In genomic region chr4:25654971-25655963, GRCh38 we compare ENCODE assay signal across 12 cellular contexts. TPM values are rescaled to one million over a fixed set of nuclear protein-coding genes. Genes with fewer than 3 reads are reported as not detected.
DNase-seq lines count a peak whose midpoint lies in the region; ATAC-seq and FAIRE-seq lines count a peak whose summit lies in the region.
"Had no signal": no experiment of that assay in that cellular context is flagged by ENCODE, and none has a peak within 500 bp of the region (broad histone marks: within the 10 kb centered on the region; RNA-seq: fewer than 3 reads in every experiment).

SLC34A2 (plus strand) TSS chr4:25655851; CDS start chr4:25662501, 6,650 bp downstream.

- H3K36me3 ChIP-seq in NT2/D1 (ENCODE audit: insufficient read depth, insufficient read length, low read length), result no peaks in the 10 kb centered on the region
- no peaks in the 10 kb centered on the region for H3K36me3 ChIP-seq in small intestine (ENCODE audit: control insufficient read depth in 2 of 2, insufficient read depth in 2 of 2, low read length in 2 of 2)

- DNase-seq in DMS 273 (lab: John Stamatoyannopoulos, UW; ENCODE audit: unreplicated experiment), result peak; percentile 46
- no peak for DNase-seq in DMS 273 treated with DMSO at 0.1 percent for 48 hours (lab: John Stamatoyannopoulos, UW)
- no peak for DNase-seq in NT2/D1 (ENCODE audit: low read depth, low spot score)
- DNase-seq in iPS-NIHi7 (ENCODE audit: extremely low spot score), result peak; percentile 81
- DNase-seq in small intestine, result peak; percentile 56
- no peak for DNase-seq in putamen (ENCODE audit: low spot score)
- DNase-seq in SKM-1 (lab: John Stamatoyannopoulos, UW; ENCODE audit: unreplicated experiment), result no peak
- no peak for DNase-seq in Right ventricle myocardium inferior (ENCODE audit: missing footprints)
- DNase-seq: activated CD8-positive, alpha-beta memory T cell treated with anti-CD3 and anti-CD28 coated beads, Interleukin-2, amount 10 ng/mL, durations not matched to agents 7 days and 5 days; kidney glomerular epithelial cell; stimulated activated CD4-positive, alpha-beta T cell treated with anti-CD3 and anti-CD28 coated beads, Interleukin-1b, Interleukin-23, amount 100 ng/mL, for 48 hours had no signal

- peak within 1 kb of the TSS in 1 of 2 donors; percentile 49 for H3K27ac ChIP-seq in small intestine (ENCODE audit: low read depth in 1 of 2, low read length in 1 of 2)
- H3K27ac ChIP-seq: 22Rv1 had no signal

- H3K27me3 ChIP-seq in NT2/D1 (ENCODE audit: insufficient read depth, insufficient read length) (peaks cover 48% of the 10 kb centered on the region), small intestine (ENCODE audit: control insufficient read depth in 2 of 2, insufficient read depth in 2 of 2, low read length in 2 of 2) (peaks cover 0 to 12% of the 10 kb centered on the region in 2 donors)

- peak within 1 kb of the TSS; percentile 29 for H3K9ac ChIP-seq in NT2/D1 (ENCODE audit: insufficient read length, low read depth)

- no peak for FAIRE-seq in small intestine (lab: Jason Lieb, UNC)

- H3K4me3 ChIP-seq in NT2/D1 (ENCODE audit: insufficient read length, low read depth) (peak within 1 kb of the TSS; percentile 41), small intestine (ENCODE audit: low read depth in 1 of 2, low read length in 2 of 2) (peak within 1 kb of the TSS in 1 of 2 donors; percentile 48)

- H3K9me3 ChIP-seq in NT2/D1 (ENCODE audit: insufficient read depth, low read length) (no peaks in the 10 kb centered on the region), small intestine (ENCODE audit: control insufficient read depth, low read depth) (no peaks in the 10 kb centered on the region)

- no peak for ATAC-seq in Right ventricle myocardium inferior
- ATAC-seq: activated CD8-positive, alpha-beta memory T cell treated with anti-CD3 and anti-CD28 coated beads, Interleukin-2, amount 10 ng/mL, durations not matched to agents 7 days and 5 days had no signal

- 3 to 6% (median 5%) methylated on average over 51 to 71 of the region's 71 CpGs for WGBS in small intestine, 3 donors

- H3K4me1 ChIP-seq in NT2/D1 (ENCODE audit: insufficient read depth, insufficient read length) (peaks cover 14% of the 10 kb centered on the region), small intestine (ENCODE audit: control insufficient read depth in 2 of 2, insufficient read depth in 1 of 2, low read depth in 1 of 2, low read length in 1 of 2) (peaks cover 0 to 2% of the 10 kb centered on the region in 2 donors)

- intact Hi-C loops in Right ventricle myocardium inferior (cut with DNase I), result no loop called here

RNA-seq across cellular contexts. Expression of gene SLC34A2, which starts in this region (rescaled TPM):
- 10 to 100 TPM in 1 of 3 donors, 1 to 10 TPM in 2; 1.9 to 28.6 (median 3.1) TPM for polyA plus RNA-seq in small intestine
- 0.08 TPM for total RNA-seq in Right ventricle myocardium inferior
- total RNA-seq: activated CD8-positive, alpha-beta memory T cell treated with anti-CD3 and anti-CD28 coated beads, Interleukin-2, amount 10 ng/mL, durations not matched to agents 7 days and 5 days had no signal

Comparison
In these comparisons a context has a peak if more than half of its experiments do, and no peak if none do; other contexts are left out.
1. DNase-seq: peak in DMS 273 (single experiment), iPS-NIHi7 (single experiment) and small intestine (single experiment); none in DMS 273 treated with DMSO at 0.1 percent for 48 hours (single experiment), NT2/D1 (single experiment), putamen (single experiment), SKM-1 (single experiment) and Right ventricle myocardium inferior (single experiment).